In the genomic region with DNA sequence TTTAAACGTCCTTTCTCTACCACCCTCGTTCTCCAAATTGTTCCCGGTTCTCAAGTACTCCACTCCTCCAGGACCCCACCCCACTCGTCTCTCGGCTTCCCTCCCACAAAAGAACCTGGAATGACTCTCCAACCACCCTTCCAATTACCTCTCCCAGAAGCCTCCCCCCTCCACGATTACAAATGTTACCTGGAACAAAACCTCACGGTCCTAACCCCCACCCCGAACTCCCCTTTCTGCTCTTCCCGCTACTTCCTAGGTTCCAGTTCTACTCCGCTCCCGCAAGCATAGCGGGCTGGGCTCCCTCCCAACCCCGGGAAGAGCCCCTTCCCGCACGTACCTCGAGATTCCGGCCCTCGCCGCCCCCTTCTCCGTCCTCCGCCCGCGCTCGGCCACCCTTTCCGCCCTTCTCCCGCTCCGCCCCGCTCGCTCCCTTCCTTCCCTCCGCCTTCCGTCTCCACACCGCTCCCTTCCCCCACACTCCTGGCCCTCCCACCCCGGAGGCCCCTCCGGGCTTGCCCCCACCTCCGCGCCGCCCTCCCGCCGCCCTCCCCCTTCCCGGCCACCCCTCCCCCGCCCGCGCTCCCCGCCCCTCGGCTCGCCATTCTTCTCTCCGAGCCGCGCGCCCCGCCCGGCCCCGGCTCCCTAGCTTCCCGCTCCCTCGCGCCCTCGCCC, we compare ENCODE assay signal across 8 cellular contexts. TPM values are rescaled to one million over a fixed set of nuclear protein-coding genes. Genes with fewer than 3 reads are reported as not detected.
DNase-seq lines count a peak whose midpoint lies in the region; ATAC-seq lines count a peak whose summit lies in the region.

No MANE protein-coding gene starts in this region.

- DNase-seq in activated T-cell treated with anti-CD3 and anti-CD28 coated beads for 1 hour (ENCODE audit: low read depth) (peak; percentile 58), NCI-H460 (ENCODE audit: extremely low read depth, low read depth) (peak; percentile 47), ecto neural progenitor cell (ENCODE audit: low spot score) (peak; percentile 93), lung microvascular endothelial cell (ENCODE audit: low read depth in 2 of 2) (peak; percentile 79 to 80)
- DNase-seq in activated T-cell treated with anti-CD3 and anti-CD28 coated beads, Interleukin-2, amount 50 U/mL, for 1 hour: no peak
- DNase-seq in activated CD4-positive, alpha-beta T cell treated with anti-CD3 and anti-CD28 coated beads, Interleukin-2, amount 50 U/mL, for 24 hours (ENCODE audit: low read depth in 1 of 2, low spot score in 1 of 2): peak; percentile 57 to 65
- DNase-seq in stimulated activated CD4-positive, alpha-beta T cell treated with anti-CD3 and anti-CD28 coated beads, TNF-alpha, amount 100 ng/mL, for 4 hours (ENCODE audit: low read depth in 3 of 3): peak; percentile 69 to 72 (median 70)

- ATAC-seq in HG03103 (IDR thresholded peaks at IDR 0.05; ENCODE audit: low read depth, unreplicated experiment): peak; percentile 28

RNA-seq across cellular contexts. Expression of gene CHTF8, which starts 0.5 kb away (rescaled TPM):
- total RNA-seq in NCI-H460 (2014; rRNA removed; shearing (Covaris generic)): 47.6 and 53.4 TPM in 2 replicates
- polyA plus RNA-seq in NCI-H460 (2014; cell fraction: nucleus; rRNA removed): 64.4 and 90.7 TPM in 2 replicates
- 60.4 and 62.3 TPM in 2 replicates for total RNA-seq in lung microvascular endothelial cell

RNA-seq across cellular contexts. Expression of gene UTP4, which starts 0.6 kb away (rescaled TPM):
- total RNA-seq in NCI-H460 (2014; rRNA removed; shearing (Covaris generic)): 18.4 and 21.4 TPM in 2 replicates
- 16.0 and 36.7 TPM in 2 replicates for polyA plus RNA-seq in NCI-H460 (2014; cell fraction: nucleus; rRNA removed)
- 11.1 and 11.7 TPM in 2 replicates for total RNA-seq in lung microvascular endothelial cell

RNA-seq across cellular contexts. Expression of gene HAS3, which starts 26.4 kb away (rescaled TPM):
- total RNA-seq in NCI-H460 (2014; rRNA removed; shearing (Covaris generic)): not detected in 2 replicates
- polyA plus RNA-seq in NCI-H460 (2014; cell fraction: nucleus; rRNA removed): 0.11 TPM in 1 of 2 replicates, not detected in the other
- 1.4 and 1.7 TPM in 2 replicates for total RNA-seq in lung microvascular endothelial cell

RNA-seq across cellular contexts. Expression of gene SNTB2, which starts 55.1 kb away (rescaled TPM):
- 9.6 and 12.0 TPM in 2 replicates for total RNA-seq in NCI-H460 (2014; rRNA removed; shearing (Covaris generic))
- 9.6 and 12.6 TPM in 2 replicates for polyA plus RNA-seq in NCI-H460 (2014; cell fraction: nucleus; rRNA removed)
- 39.0 and 72.0 TPM in 2 replicates for total RNA-seq in lung microvascular endothelial cell
